ENCODE assay signal across 1 cellular context in genomic region chr1:83857108-83857507, GRCh38.
TF ChIP-seq lines count a peak whose summit lies in the region.

No MANE protein-coding gene starts in this region.

TF ChIP-seq in IMR-90, 13 proteins besides CTCF, POLR2A, EP300 and RAD21 (continued from another document):
- TF ChIP-seq ELK1 (IDR thresholded peaks at IDR 0.05; ENCODE audit: borderline replicate concordance, low read depth, low read length) (no peak), RFX5 (IDR thresholded peaks at IDR 0.05; ENCODE audit: low read depth, low read length) (no peak), CEBPB (IDR thresholded peaks at IDR 0.05; ENCODE audit: low read depth, low read length) (no peak), MAZ (IDR thresholded peaks at IDR 0.05; ENCODE audit: borderline replicate concordance, low read depth, low read length) (no peak), RCOR1 (IDR thresholded peaks at IDR 0.05; ENCODE audit: insufficient replicate concordance, low read length) (no peak)
